Comparison of ENCODE assay signal across 23 cellular contexts in the genomic region with DNA sequence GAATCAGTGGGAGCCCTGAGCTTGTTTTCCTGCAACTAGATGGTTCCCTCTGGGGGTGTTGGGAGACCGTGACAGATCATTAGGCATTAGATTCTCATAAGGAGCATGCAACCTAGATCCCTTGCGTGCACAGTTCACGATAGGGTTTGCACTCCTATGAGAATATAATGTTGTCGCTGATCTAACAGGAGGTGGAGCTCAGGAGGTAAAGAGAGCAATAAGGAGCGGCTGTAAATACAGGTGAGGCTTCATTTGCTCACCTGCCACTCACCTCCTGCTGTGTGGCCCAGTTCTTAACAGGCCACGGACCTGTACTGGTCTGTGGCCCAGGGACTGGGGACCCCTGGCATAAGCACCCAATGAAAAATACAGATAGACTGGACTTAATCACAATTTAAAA. TPM values are rescaled to one million over a fixed set of nuclear protein-coding genes. Genes with fewer than 3 reads are reported as not detected.
DNase-seq lines count a peak whose midpoint lies in the region; ATAC-seq, FAIRE-seq and TF ChIP-seq lines count a peak whose summit lies in the region.
"Had no signal": no experiment of that assay in that cellular context is flagged by ENCODE, and none has a peak within 500 bp of the region (broad histone marks: within the 10 kb centered on the region; RNA-seq: fewer than 3 reads in every experiment).

No MANE protein-coding gene starts in this region.

- CTCF ChIA-PET in K562 (lab: Yijun Ruan, JAX; ENCODE audit: low intra/inter-chr PET ratio) = interaction anchor here (0.6 kb wide), 1 partner anchor 83 kb away, joined by 3 read pairs; no protein-coding TSS in a partner anchor

- no peak overlapping the region for H2AFZ ChIP-seq in K562 (ENCODE audit: low read depth, low read length)

- TF ChIP-seq CTCF in K562 (IDR thresholded peaks at IDR 0.05 in 2 of 3, conservative IDR thresholded peaks at IDR 0.05 in 1 of 3; ENCODE audit: insufficient read depth in 2 of 3, low read depth in 1 of 3, low read length in 3 of 3) = no peak
- TF ChIP-seq CTCF in mucosa of descending colon (IDR thresholded peaks at IDR 0.05) = no peak

- no peak overlapping the region for H3K4me3 Mint-ChIP-seq in activated T-helper 1 cell treated with anti-CD3 and anti-CD28 coated beads, Interleukin-12 subunit alpha, Interleukin-12 subunit beta, Interleukin-2, Interleukin-4 antibody, amounts not matched to agents 30 ng/mL and 10 ng/mL and 1 ng/mL, durations not matched to agents 14 hours and 24 hours and 36 hours
- H3K4me3 Mint-ChIP-seq: CD14-positive monocyte; CD4-positive, alpha-beta T cell; CD8-positive, alpha-beta memory T cell had no signal

- peak; percentile 22 for DNase-seq in NCI-H510A treated with DMSO at 0.1 percent for 48 hours (lab: John Stamatoyannopoulos, UW)
- DNase-seq in NCI-H510A (lab: John Stamatoyannopoulos, UW) = no peak
- no peak for DNase-seq in K562 (ENCODE audit: extremely low read depth in 1 of 4, low spot score in 3 of 4)
- DNase-seq in mucosa of descending colon = no peak
- DNase-seq in activated T-helper 1 cell treated with anti-CD3 and anti-CD28 coated beads, Interleukin-12 subunit alpha, Interleukin-12 subunit beta, Interleukin-2, Interleukin-4 antibody, amounts not matched to agents 30 ng/mL and 10 ng/mL and 1 ng/mL, durations not matched to agents 14 hours and 24 hours and 36 hours (ENCODE audit: low spot score) = no peak
- DNase-seq: 8988T; ACHN; AML-193; BE2C; CD4-positive, alpha-beta T cell; CD8-positive, alpha-beta memory T cell; DMS 273 treated with DMSO at 0.1 percent for 48 hours; DND-41; GOT3 had no signal

- TF ChIP-seq EP300 in K562 (IDR thresholded peaks at IDR 0.05; ENCODE audit: low read length) = no peak

- peaks cover 18% of the 10 kb centered on the region for H3K27me3 Mint-ChIP-seq in activated T-helper 1 cell treated with anti-CD3 and anti-CD28 coated beads, Interleukin-12 subunit alpha, Interleukin-12 subunit beta, Interleukin-2, Interleukin-4 antibody, amounts not matched to agents 30 ng/mL and 10 ng/mL and 1 ng/mL, durations not matched to agents 14 hours and 24 hours and 36 hours (ENCODE audit: insufficient read depth)

- H3K36me3 Mint-ChIP-seq in activated T-helper 1 cell treated with anti-CD3 and anti-CD28 coated beads, Interleukin-12 subunit alpha, Interleukin-12 subunit beta, Interleukin-2, Interleukin-4 antibody, amounts not matched to agents 30 ng/mL and 10 ng/mL and 1 ng/mL, durations not matched to agents 14 hours and 24 hours and 36 hours (ENCODE audit: low read depth) = no peaks in the 10 kb centered on the region
- H3K36me3 Mint-ChIP-seq: CD14-positive monocyte; CD8-positive, alpha-beta memory T cell had no signal

- H3K27me3 ChIP-seq in K562 (ENCODE audit: control insufficient read depth in 2 of 2, insufficient read depth in 2 of 2, low read length in 2 of 2) = peaks cover 19 to 29% of the 10 kb centered on the region in 2 experiments
- H3K27me3 ChIP-seq: BLaER1 treated with 17β-estradiol and CSF1 and Interleukin-3, amounts not matched to agents 10 nM and 100 nM had no signal

- no peak for TF ChIP-seq RAD21 in K562 (CRISPR knock-in tag; conservative IDR thresholded peaks at IDR 0.05 in 1 of 2, IDR thresholded peaks at IDR 0.05 in 1 of 2)

- no peak overlapping the region for H3K4me3 ChIP-seq in K562
- H3K4me3 ChIP-seq in mucosa of descending colon = no peak overlapping the region
- H3K4me3 ChIP-seq: A549; BLaER1 treated with 17β-estradiol and CSF1 and Interleukin-3, amounts not matched to agents 10 nM and 100 nM; HAP-1 had no signal

- no peak overlapping the region for H3K9ac ChIP-seq in K562 (ENCODE audit: insufficient read depth in 1 of 2, low read depth in 2 of 2, low read length in 2 of 2)
- H3K9ac ChIP-seq: BLaER1 treated with 17β-estradiol and CSF1 and Interleukin-3, amounts not matched to agents 10 nM and 100 nM had no signal

- no peaks in the 10 kb centered on the region for H3K9me1 ChIP-seq in K562 (ENCODE audit: control insufficient read depth, insufficient read depth, low read length)

- H3K4me2 ChIP-seq in K562 (ENCODE audit: insufficient read depth, low read length) = no peak overlapping the region
- H3K4me2 ChIP-seq: A549; BLaER1 treated with 17β-estradiol and CSF1 and Interleukin-3, amounts not matched to agents 10 nM and 100 nM had no signal

- in situ Hi-C loops in K562 (cut with MboI) = no loop called here

- no peak overlapping the region for H3K27ac ChIP-seq in K562 (ENCODE audit: extremely low read depth, low read depth, low read length)
- H3K27ac ChIP-seq: A549; BLaER1 treated with 17β-estradiol and CSF1 and Interleukin-3, amounts not matched to agents 10 nM and 100 nM had no signal

- H3K27ac Mint-ChIP-seq in activated T-helper 1 cell treated with anti-CD3 and anti-CD28 coated beads, Interleukin-12 subunit alpha, Interleukin-12 subunit beta, Interleukin-2, Interleukin-4 antibody, amounts not matched to agents 30 ng/mL and 10 ng/mL and 1 ng/mL, durations not matched to agents 14 hours and 24 hours and 36 hours = no peak overlapping the region
- H3K27ac Mint-ChIP-seq: CD14-positive monocyte; CD4-positive, alpha-beta T cell had no signal

- no peaks in the 10 kb centered on the region for H3K9me3 Mint-ChIP-seq in activated T-helper 1 cell treated with anti-CD3 and anti-CD28 coated beads, Interleukin-12 subunit alpha, Interleukin-12 subunit beta, Interleukin-2, Interleukin-4 antibody, amounts not matched to agents 30 ng/mL and 10 ng/mL and 1 ng/mL, durations not matched to agents 14 hours and 24 hours and 36 hours
- H3K9me3 Mint-ChIP-seq: CD4-positive, alpha-beta T cell; CD8-positive, alpha-beta memory T cell had no signal

- H3K36me3 ChIP-seq in K562 (ENCODE audit: control insufficient read depth, insufficient read depth, low read length) (no peaks in the 10 kb centered on the region), mucosa of descending colon (ENCODE audit: low read depth) (no peaks in the 10 kb centered on the region)
- H3K36me3 ChIP-seq: BE2C; BLaER1 treated with 17β-estradiol and CSF1 and Interleukin-3, amounts not matched to agents 10 nM and 100 nM; HAP-1 had no signal

- H3K9me3 ChIP-seq in K562 (replicated peaks; ENCODE audit: control insufficient read depth, insufficient read depth, low read depth, low read length) = no peaks in the 10 kb centered on the region
- no peaks in the 10 kb centered on the region for H3K9me3 ChIP-seq in mucosa of descending colon
- H3K9me3 ChIP-seq: A549, BE2C, HAP-1 had no signal

- H3K4me1 Mint-ChIP-seq in activated T-helper 1 cell treated with anti-CD3 and anti-CD28 coated beads, Interleukin-12 subunit alpha, Interleukin-12 subunit beta, Interleukin-2, Interleukin-4 antibody, amounts not matched to agents 30 ng/mL and 10 ng/mL and 1 ng/mL, durations not matched to agents 14 hours and 24 hours and 36 hours (ENCODE audit: low read depth) = no peaks in the 10 kb centered on the region
- H3K4me1 Mint-ChIP-seq: CD14-positive monocyte had no signal

- 5% methylated on average over 6 of the region's 6 CpGs for WGBS in K562 (ENCODE audit: insufficient coverage, low coverage, missing lambda C conversion rate)

- ATAC-seq in K562 (no peak), mucosa of descending colon (peak; percentile 37), HG03025 (IDR thresholded peaks at IDR 0.05; ENCODE audit: low FRiP score, unreplicated experiment) (no peak)
- ATAC-seq: A549 had no signal

- POLR2A ChIA-PET in K562 (lab: Yijun Ruan, JAX) = interaction anchor here (1.2 kb wide), 1 partner anchor 54 kb away, joined by 3 read pairs; no protein-coding TSS in a partner anchor

- H3K4me1 ChIP-seq in K562 (replicated peaks in 1 of 2; ENCODE audit: control insufficient read depth in 2 of 2, insufficient read depth in 2 of 2, low read length in 2 of 2) (no peaks in the 10 kb centered on the region), mucosa of descending colon (ENCODE audit: low read depth) (no peaks in the 10 kb centered on the region)
- H3K4me1 ChIP-seq: A549, BE2C, HAP-1 had no signal

- FAIRE-seq in K562 (lab: Jason Lieb, UNC) = no peak
- FAIRE-seq: A549, D721Med, G401.6, GM12892, H54 had no signal

- no TSS peak for BruUV-seq in K562 (replicated peaks; lab: Mats Ljungman, UMichigan)

- intact Hi-C loops in K562 (cut with micrococcal nuclease) = no loop called here
- intact Hi-C loops in mucosa of descending colon (cut with DNase I, micrococcal nuclease) = no loop called here
- intact Hi-C loops in activated T-helper 1 cell treated with anti-CD3 and anti-CD28 coated beads, Interleukin-12 subunit alpha, Interleukin-12 subunit beta, Interleukin-2, Interleukin-4 antibody, amounts not matched to agents 30 ng/mL and 10 ng/mL and 1 ng/mL, durations not matched to agents 14 hours and 24 hours and 36 hours (cut with micrococcal nuclease) = no loop called here

- no peaks in the 10 kb centered on the region for H3K79me2 ChIP-seq in K562 (ENCODE audit: control insufficient read depth, insufficient read depth, low read length)

- no peaks in the 10 kb centered on the region for H4K20me1 ChIP-seq in K562 (replicated peaks; ENCODE audit: control insufficient read depth, insufficient read depth, low read length)
- H4K20me1 ChIP-seq: BLaER1 treated with 17β-estradiol and CSF1 and Interleukin-3, amounts not matched to agents 10 nM and 100 nM had no signal

- TF ChIP-seq POLR2A in K562 (conservative IDR thresholded peaks at IDR 0.05) = no peak

RNA-seq across cellular contexts. Expression of a gene that starts 10.7 kb away (rescaled TPM):
- not detected in 2 replicates for total RNA-seq in K562 (2011; cell fraction: chromatin; rRNA removed; ENCODE audit: low replicate concordance)
- not detected in 2 replicates for total RNA-seq in K562 (2011; cell fraction: nucleolus; rRNA removed)
- not detected in 2 replicates for total RNA-seq in K562 (2011; cell fraction: nucleoplasm; rRNA removed)
- total RNA-seq in K562 (2014; rRNA removed) (not detected in 2 replicates), K562 (2014; rRNA removed; fragmentation: Illumina TruSeq; extraction: Trizol) (not detected in 2 replicates), K562 (2015; rRNA removed; fragmentation: Illumina TruSeq; extraction: Trizol) (not detected in 2 replicates), K562 (2021) (0.86 and 1.1 TPM in 2 replicates), mucosa of descending colon (1,000 to 10,000 TPM; 1,687 to 3,849 (median 2,946) TPM)
- polyA plus RNA-seq in K562 (2011; rRNA removed) (not detected in 2 replicates), K562 (2014; fragmentation: Illumina TruSeq; extraction: Trizol) (not detected in 2 replicates), K562 (2014; fragmentation: Nextera tagmentation; extraction: Ambion mirVana) (not detected), K562 (2014; rRNA removed) (not detected in 2 replicates)
- polyA plus RNA-seq in K562 (2011; cell fraction: cytosol; rRNA removed) = not detected in 2 replicates
- polyA plus RNA-seq in K562 (2011; cell fraction: nucleus; rRNA removed) = not detected in 2 replicates
- not detected in 2 replicates for polyA plus RNA-seq in K562 (2012)
- polyA minus RNA-seq in K562 (2011; rRNA and poly(A)+ RNA removed) = not detected in 2 replicates
- polyA minus RNA-seq in K562 (2011; cell fraction: cytosol; rRNA and poly(A)+ RNA removed) = not detected in 2 replicates
- polyA minus RNA-seq in K562 (2011; cell fraction: nucleus; rRNA and poly(A)+ RNA removed) = not detected in 2 replicates
- total RNA-seq in activated T-helper 1 cell treated with anti-CD3 and anti-CD28 coated beads, Interleukin-12 subunit alpha, Interleukin-12 subunit beta, Interleukin-2, Interleukin-4 antibody, amounts not matched to agents 30 ng/mL and 10 ng/mL and 1 ng/mL, durations not matched to agents 14 hours and 24 hours and 36 hours = not detected in 2 replicates
- total RNA-seq: CD4-positive, alpha-beta T cell; CD8-positive, alpha-beta memory T cell had no signal
- polyA plus RNA-seq: A549; CD14-positive monocyte; CD8-positive, alpha-beta memory T cell had no signal

RNA-seq across cellular contexts. Expression of a gene that starts 48.4 kb away (rescaled TPM):
- 34.6 and 71.6 TPM in 2 replicates for total RNA-seq in K562 (2011; cell fraction: chromatin; rRNA removed; ENCODE audit: low replicate concordance)
- 12.8 and 16.8 TPM in 2 replicates for total RNA-seq in K562 (2011; cell fraction: nucleolus; rRNA removed)
- total RNA-seq in K562 (2011; cell fraction: nucleoplasm; rRNA removed) = 30.2 and 45.5 TPM in 2 replicates
- total RNA-seq in K562 (2014; rRNA removed) (20.7 and 23.5 TPM in 2 replicates), K562 (2014; rRNA removed; fragmentation: Illumina TruSeq; extraction: Trizol) (45.4 and 47.0 TPM in 2 replicates), K562 (2015; rRNA removed; fragmentation: Illumina TruSeq; extraction: Trizol) (53.2 and 59.0 TPM in 2 replicates), K562 (2021) (39.8 and 40.2 TPM in 2 replicates), mucosa of descending colon (10 to 100 TPM; 24.1 to 28.9 (median 25.4) TPM)
- polyA plus RNA-seq in K562 (2011; rRNA removed) (14.7 and 22.5 TPM in 2 replicates), K562 (2014; fragmentation: Illumina TruSeq; extraction: Trizol) (58.5 and 67.9 TPM in 2 replicates), K562 (2014; fragmentation: Nextera tagmentation; extraction: Ambion mirVana) (10 to 100 TPM; 17.4 to 35.4 TPM), K562 (2014; rRNA removed) (14.8 and 15.7 TPM in 2 replicates)
- 15.1 and 16.9 TPM in 2 replicates for polyA plus RNA-seq in K562 (2011; cell fraction: cytosol; rRNA removed)
- 34.0 and 44.0 TPM in 2 replicates for polyA plus RNA-seq in K562 (2011; cell fraction: nucleus; rRNA removed)
- polyA plus RNA-seq in K562 (2012) = 38.4 and 48.8 TPM in 2 replicates
- 35.7 and 38.3 TPM in 2 replicates for polyA minus RNA-seq in K562 (2011; rRNA and poly(A)+ RNA removed)
- polyA minus RNA-seq in K562 (2011; cell fraction: cytosol; rRNA and poly(A)+ RNA removed) = 31.4 and 42.8 TPM in 2 replicates
- polyA minus RNA-seq in K562 (2011; cell fraction: nucleus; rRNA and poly(A)+ RNA removed) = 49.4 and 57.8 TPM in 2 replicates
- 46.9 and 49.6 TPM in 2 replicates for total RNA-seq in activated T-helper 1 cell treated with anti-CD3 and anti-CD28 coated beads, Interleukin-12 subunit alpha, Interleukin-12 subunit beta, Interleukin-2, Interleukin-4 antibody, amounts not matched to agents 30 ng/mL and 10 ng/mL and 1 ng/mL, durations not matched to agents 14 hours and 24 hours and 36 hours

Comparison
In these comparisons a context has a peak if more than half of its experiments do, and no peak if none do; other contexts are left out.
1. RNA of a gene that starts 10.7 kb away (total RNA-seq): 1,687 to 3,849 TPM in mucosa of descending colon; 0.86 to 1.1 TPM in K562 and not detected in activated T-helper 1 cell treated with anti-CD3 and anti-CD28 coated beads, Interleukin-12 subunit alpha, Interleukin-12 subunit beta, Interleukin-2, Interleukin-4 antibody, amounts not matched to agents 30 ng/mL and 10 ng/mL and 1 ng/mL, durations not matched to agents 14 hours and 24 hours and 36 hours; every median in the first group is over 100 times any median in the second.